Comparison of ENCODE assay signal across 8 cellular contexts in the genomic region with DNA sequence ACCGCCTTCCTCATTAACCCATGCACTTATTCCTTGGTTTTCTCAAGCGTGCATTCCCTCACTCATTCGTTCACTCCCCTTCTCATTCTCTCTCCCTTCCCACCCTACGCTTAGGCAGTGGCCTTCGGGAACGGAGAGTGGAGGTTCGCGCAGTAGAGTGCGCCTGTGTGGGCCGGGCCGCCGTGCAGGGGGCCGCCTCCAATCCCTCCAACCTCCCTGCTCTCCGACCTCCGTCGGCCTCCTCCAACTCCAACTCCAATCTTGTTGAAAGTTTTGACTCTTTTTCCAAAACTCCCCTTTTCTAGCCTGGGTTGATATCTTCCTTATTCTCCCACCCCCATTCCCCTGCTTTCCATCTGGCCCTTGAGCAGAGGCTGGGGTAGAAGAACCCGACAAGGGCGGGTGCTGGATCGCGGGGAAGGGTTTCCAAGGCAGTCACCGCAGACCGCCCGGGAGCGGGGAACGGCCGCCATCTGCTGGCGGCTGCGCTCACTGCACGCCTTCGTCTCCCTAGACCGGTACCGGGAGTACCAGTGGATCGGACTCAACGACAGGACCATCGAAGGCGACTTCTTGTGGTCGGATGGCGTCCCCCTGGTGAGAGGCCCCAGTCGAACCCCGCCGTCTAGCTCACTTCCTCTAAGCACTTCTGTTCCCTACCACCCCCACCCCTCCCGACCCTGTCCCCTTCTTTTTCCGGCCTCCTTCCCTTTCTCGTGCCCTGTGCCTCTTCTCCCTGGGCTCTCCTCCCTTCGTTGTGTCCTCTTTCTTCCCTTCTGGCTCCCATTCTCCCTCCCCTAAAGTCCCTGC. TPM values are rescaled to one million over a fixed set of nuclear protein-coding genes. Genes with fewer than 3 reads are reported as not detected.
DNase-seq lines count a peak whose midpoint lies in the region; ATAC-seq and TF ChIP-seq lines count a peak whose summit lies in the region.

No MANE protein-coding gene starts in this region.

- peak overlapping the region in 4 of 11 experiments; percentile 5 to 54 (median 30); a peak in 4 of 22 replicates for H3K9ac ChIP-seq in BLaER1 treated with 17β-estradiol and CSF1 and Interleukin-3, amounts not matched to agents 10 nM and 100 nM

- H2AFZ ChIP-seq in PC-9: no peak overlapping the region

- ATAC-seq in HG02678 (IDR thresholded peaks at IDR 0.05; ENCODE audit: unreplicated experiment) (peak; percentile 34), GM18873 (IDR thresholded peaks at IDR 0.05; ENCODE audit: low FRiP score, unreplicated experiment) (no peak)

- BruUV-seq in PC-9 (replicated peaks; lab: Mats Ljungman, UMichigan): no TSS peak

- peak overlapping the region; percentile 46 to 99 (median 74) for H3K4me2 ChIP-seq in BLaER1 treated with 17β-estradiol and CSF1 and Interleukin-3, amounts not matched to agents 10 nM and 100 nM
- no peak overlapping the region for H3K4me2 ChIP-seq in PC-9

- peak overlapping the region; percentile 72 to 75 (median 73) for H3K4me3 Mint-ChIP-seq in nephron

- CTCF ChIA-PET in PC-9 (lab: Charles Lee): no interaction called here

- H3K27ac ChIP-seq in BLaER1 treated with 17β-estradiol and CSF1 and Interleukin-3, amounts not matched to agents 10 nM and 100 nM: peak overlapping the region in 3 of 11 experiments; percentile 43 to 55 (median 44); a peak in 5 of 22 replicates
- no peak overlapping the region for H3K27ac ChIP-seq in PC-9

- peak; percentile 51 for TF ChIP-seq CTCF in PC-9 (conservative IDR thresholded peaks at IDR 0.05)
- peak; percentile 94 to 97 (median 96) for TF ChIP-seq CTCF in nephron (IDR thresholded peaks at IDR 0.05; ENCODE audit: unreplicated experiment in 3 of 3)

- H3F3A ChIP-seq in PC-9 (ENCODE audit: insufficient read depth, low read depth): peaks cover 34% of the 10 kb centered on the region; the same call in 1 of the 2 replicates

- H3K4me1 ChIP-seq in BLaER1 treated with 17β-estradiol and CSF1 and Interleukin-3, amounts not matched to agents 10 nM and 100 nM: peaks cover 51 to 65% (median 58%) of the 10 kb centered on the region in 10 experiments
- H3K4me1 ChIP-seq in PC-9 (replicated peaks; ENCODE audit: insufficient read depth): peaks cover 20% of the 10 kb centered on the region

- H3K4me1 Mint-ChIP-seq in nephron: peaks cover 40% of the 10 kb centered on the region

- H3K79me2 ChIP-seq in PC-9 (ENCODE audit: low read depth): peaks cover 77% of the 10 kb centered on the region

- no peaks in the 10 kb centered on the region; a peak in 1 of 22 replicates for H3K9me3 ChIP-seq in BLaER1 treated with 17β-estradiol and CSF1 and Interleukin-3, amounts not matched to agents 10 nM and 100 nM (replicated peaks in 1 of 11)
- no peaks in the 10 kb centered on the region for H3K9me3 ChIP-seq in PC-9 (ENCODE audit: insufficient read depth, low read depth)

- no peaks in the 10 kb centered on the region for H3K36me3 Mint-ChIP-seq in nephron (ENCODE audit: low read depth)

- DNase-seq in PC-9 (no peak), fibroblast of the conjunctiva (ENCODE audit: low read depth) (peak; percentile 40)
- DNase-seq in activated T-helper 1 cell treated with anti-CD3 and anti-CD28 coated beads, Interleukin-2, amount 50 U/mL, for 16 hours (ENCODE audit: low read depth in 1 of 2, low spot score in 1 of 2): peak; percentile 62 to 66
- DNase-seq in stimulated activated naive CD4-positive, alpha-beta T cell treated with Interleukin-2 at 50 U/mL for 16 hours (lab: John Stamatoyannopoulos, UW): peak; percentile 67

- no peak overlapping the region for H3K27ac Mint-ChIP-seq in nephron

- H3K4me3 ChIP-seq in BLaER1 treated with 17β-estradiol and CSF1 and Interleukin-3, amounts not matched to agents 10 nM and 100 nM: peak overlapping the region in 7 of 10 experiments; percentile 36 to 50 (median 38); a peak in 14 of 20 replicates
- H3K4me3 ChIP-seq in PC-9: no peak overlapping the region

- intact Hi-C loops in PC-9 (cut with micrococcal nuclease; ENCODE audit: unreplicated experiment): no loop called here

- H3K27me3 ChIP-seq in BLaER1 treated with 17β-estradiol and CSF1 and Interleukin-3, amounts not matched to agents 10 nM and 100 nM: peaks cover 51 to 68% (median 64%) of the 10 kb centered on the region in 11 experiments
- H3K27me3 ChIP-seq in PC-9 (ENCODE audit: insufficient read depth, low read depth): no peaks in the 10 kb centered on the region

- no peaks in the 10 kb centered on the region for H3K9me3 Mint-ChIP-seq in nephron

- POLR2A ChIA-PET in PC-9 (lab: Charles Lee; ENCODE audit: unreplicated experiment): no interaction called here

- H3K9me2 ChIP-seq in PC-9 (ENCODE audit: insufficient read depth): no peaks in the 10 kb centered on the region

- H3K36me3 ChIP-seq in BLaER1 treated with 17β-estradiol and CSF1 and Interleukin-3, amounts not matched to agents 10 nM and 100 nM: no peaks in the 10 kb centered on the region
- peaks cover 34% of the 10 kb centered on the region for H3K36me3 ChIP-seq in PC-9 (ENCODE audit: low read depth)

- peaks cover 0 to 63% (median 16%) of the 10 kb centered on the region in 11 experiments; a peak in 15 of 22 replicates for H4K20me1 ChIP-seq in BLaER1 treated with 17β-estradiol and CSF1 and Interleukin-3, amounts not matched to agents 10 nM and 100 nM
- H4K20me1 ChIP-seq in PC-9 (ENCODE audit: insufficient read depth): peaks cover 75% of the 10 kb centered on the region

- peaks cover 62% of the 10 kb centered on the region for H3K27me3 Mint-ChIP-seq in nephron (ENCODE audit: low read depth)

RNA-seq across cellular contexts. Expression of a gene that starts 15.4 kb away (rescaled TPM):
- total RNA-seq in PC-9 (2021): not detected in 2 replicates

RNA-seq across cellular contexts. Expression of a gene that starts 19.8 kb away (rescaled TPM):
- 6.8 and 7.0 TPM in 2 replicates for total RNA-seq in PC-9 (2021)

RNA-seq across cellular contexts. Expression of a gene that starts 38.2 kb away (rescaled TPM):
- total RNA-seq in PC-9 (2021): 0.58 TPM in 1 of 2 replicates, not detected in the other

RNA-seq across cellular contexts. Expression of a gene that starts 48.0 kb away (rescaled TPM):
- 142 and 286 TPM in 2 replicates for total RNA-seq in PC-9 (2021)

RNA-seq across cellular contexts. Expression of a gene that starts 56.1 kb away (rescaled TPM):
- 17.5 and 17.6 TPM in 2 replicates for total RNA-seq in PC-9 (2021)

Comparison
In these comparisons a context has a peak if more than half of its experiments do, and no peak if none do; other contexts are left out.
1. DNase-seq: peak in activated T-helper 1 cell treated with anti-CD3 and anti-CD28 coated beads, Interleukin-2, amount 50 U/mL, for 16 hours (2 of 2), fibroblast of the conjunctiva (single experiment) and stimulated activated naive CD4-positive, alpha-beta T cell treated with Interleukin-2 at 50 U/mL for 16 hours (single experiment); none in PC-9 (0 of 2).